Comparison of ENCODE assay signal across 16 cellular contexts in the genomic region with DNA sequence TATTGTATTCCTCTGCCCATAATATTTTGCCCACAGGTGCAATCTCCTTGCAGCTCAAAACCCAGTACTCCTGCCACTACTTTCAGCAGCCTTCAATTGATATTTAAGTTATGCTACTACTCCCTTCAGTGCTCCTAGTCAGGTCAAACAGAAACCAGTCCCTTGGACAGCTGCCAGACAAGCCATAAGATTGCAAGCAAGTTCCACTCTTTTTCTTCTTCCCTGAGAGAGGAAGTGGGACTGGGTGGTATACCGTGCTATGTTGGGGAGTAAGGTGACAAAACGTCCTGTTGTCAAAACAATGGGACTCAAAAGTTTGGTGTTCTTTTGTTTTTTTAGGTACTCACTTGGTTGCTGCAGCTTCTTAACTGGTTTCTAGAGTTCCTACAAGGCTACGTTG.
DNase-seq lines count a peak whose midpoint lies in the region; ATAC-seq, FAIRE-seq and TF ChIP-seq lines count a peak whose summit lies in the region.
"Had no signal": no experiment of that assay in that cellular context is flagged by ENCODE, and none has a peak within 500 bp of the region (broad histone marks: within the 10 kb centered on the region; RNA-seq: fewer than 3 reads in every experiment).

No MANE protein-coding gene starts in this region.

- BruUV-seq in K562 (replicated peaks; lab: Mats Ljungman, UMichigan) = no TSS peak

- peak; percentile 81 for FAIRE-seq in GM18507 (lab: Jason Lieb, UNC)
- FAIRE-seq in K562 (lab: Jason Lieb, UNC) = no peak

- no peaks in the 10 kb centered on the region for H3K27me3 ChIP-seq in K562 (ENCODE audit: control insufficient read depth in 2 of 2, insufficient read depth in 2 of 2, low read length in 2 of 2)
- H3K27me3 ChIP-seq: BLaER1 treated with 17β-estradiol and CSF1 and Interleukin-3, amounts not matched to agents 10 nM and 100 nM; SJSA1 had no signal

- H3K27me3 Mint-ChIP-seq in naive B cell (no peaks in the 10 kb centered on the region), WTC11 (ENCODE audit: low read depth) (no peaks in the 10 kb centered on the region), mesothelial cell of epicardium (ENCODE audit: low read depth) (no peaks in the 10 kb centered on the region)

- H3K4me1 ChIP-seq in K562 (replicated peaks in 1 of 2; ENCODE audit: control insufficient read depth in 2 of 2, insufficient read depth in 2 of 2, low read length in 2 of 2) = no peaks in the 10 kb centered on the region

- peak overlapping the region in 2 of 8 donors; percentile 10 to 11 for H3K4me3 Mint-ChIP-seq in naive B cell
- no peak overlapping the region for H3K4me3 Mint-ChIP-seq in WTC11
- no peak overlapping the region for H3K4me3 Mint-ChIP-seq in mesothelial cell of epicardium
- H3K4me3 Mint-ChIP-seq: activated CD4-positive, alpha-beta T cell treated with anti-CD3 and anti-CD28 coated beads, Interleukin-2, amount 10 ng/mL, durations not matched to agents 24 days and 14 days; activated T-cell treated with anti-CD3 and anti-CD28 coated beads, Interleukin-2, amount 50 U/mL, for 72 hours; brain had no signal

- CTCF ChIA-PET in K562 (lab: Yijun Ruan, JAX; ENCODE audit: low intra/inter-chr PET ratio) = no interaction called here
- CTCF ChIA-PET in WTC11 (lab: Charles Lee) = no interaction called here

- no peaks in the 10 kb centered on the region for H3K79me2 ChIP-seq in K562 (ENCODE audit: control insufficient read depth, insufficient read depth, low read length)

- no peaks in the 10 kb centered on the region; the same call in 1 of the 2 replicates for H3K9me3 ChIP-seq in K562 (replicated peaks; ENCODE audit: control insufficient read depth, insufficient read depth, low read depth, low read length)
- H3K9me3 ChIP-seq: SJSA1 had no signal

- POLR2A ChIA-PET in K562 (lab: Yijun Ruan, JAX) (no interaction called here), WTC11 (lab: Charles Lee) (no interaction called here)

- peaks cover 5 to 22% (median 14%) of the 10 kb centered on the region in 7 donors for H3K9me3 Mint-ChIP-seq in naive B cell
- H3K9me3 Mint-ChIP-seq in WTC11 = peaks cover 30% of the 10 kb centered on the region
- peaks cover 19% of the 10 kb centered on the region for H3K9me3 Mint-ChIP-seq in mesothelial cell of epicardium
- H3K9me3 Mint-ChIP-seq: activated CD4-positive, alpha-beta T cell treated with anti-CD3 and anti-CD28 coated beads, Interleukin-2, amount 10 ng/mL, durations not matched to agents 24 days and 14 days had no signal

- H3K4me3 ChIP-seq in K562 = no peak overlapping the region
- H3K4me3 ChIP-seq: BLaER1 treated with 17β-estradiol and CSF1 and Interleukin-3, amounts not matched to agents 10 nM and 100 nM; SJSA1 had no signal

- no peak for DNase-seq in GM18507 (ENCODE audit: extremely low spot score, insufficient read length, low read depth)
- peak; percentile 90 for DNase-seq in MV-4-11 (lab: John Stamatoyannopoulos, UW)
- DNase-seq in K562 (ENCODE audit: extremely low read depth in 1 of 4, low spot score in 3 of 4) = no peak
- no peak for DNase-seq in naive B cell
- DNase-seq in midbrain (lab: John Stamatoyannopoulos, UW) = no peak
- no peak for DNase-seq in WTC11 (ENCODE audit: low spot score)
- no peak for DNase-seq in mesothelial cell of epicardium (ENCODE audit: low spot score in 2 of 2, unreplicated experiment in 2 of 2)
- DNase-seq: activated CD4-positive, alpha-beta T cell treated with anti-CD3 and anti-CD28 coated beads, Interleukin-2, amount 10 ng/mL, durations not matched to agents 24 days and 14 days; activated T-cell treated with anti-CD3 and anti-CD28 coated beads, Interleukin-2, amount 50 U/mL, for 72 hours; MM.1S; NCI-H524 treated with DMSO at 0.1 percent for 48 hours; retina had no signal

- no peaks in the 10 kb centered on the region for H3K9me1 ChIP-seq in K562 (ENCODE audit: control insufficient read depth, insufficient read depth, low read length)

- peaks cover 5 to 15% of the 10 kb centered on the region in 2 donors for H3K36me3 Mint-ChIP-seq in naive B cell
- peaks cover 13% of the 10 kb centered on the region for H3K36me3 Mint-ChIP-seq in WTC11
- peaks cover 5% of the 10 kb centered on the region for H3K36me3 Mint-ChIP-seq in mesothelial cell of epicardium

- no peak for TF ChIP-seq RAD21 in K562 (CRISPR knock-in tag; conservative IDR thresholded peaks at IDR 0.05 in 1 of 2, IDR thresholded peaks at IDR 0.05 in 1 of 2)

- H3K4me2 ChIP-seq in K562 (ENCODE audit: insufficient read depth, low read length) = no peak overlapping the region

- no peak for TF ChIP-seq POLR2A in K562 (conservative IDR thresholded peaks at IDR 0.05)

- no peak for TF ChIP-seq CTCF in K562 (IDR thresholded peaks at IDR 0.05 in 2 of 3, conservative IDR thresholded peaks at IDR 0.05 in 1 of 3; ENCODE audit: insufficient read depth in 2 of 3, low read depth in 1 of 3, low read length in 3 of 3)
- TF ChIP-seq CTCF in WTC11 (IDR thresholded peaks at IDR 0.05) = no peak
- TF ChIP-seq CTCF in mesothelial cell of epicardium (IDR thresholded peaks at IDR 0.05; ENCODE audit: unreplicated experiment) = no peak

- WGBS in K562 (ENCODE audit: insufficient coverage, low coverage, missing lambda C conversion rate) = 0% methylated on average over 3 of the region's 3 CpGs

- no peak for TF ChIP-seq EP300 in K562 (IDR thresholded peaks at IDR 0.05; ENCODE audit: low read length)

- ATAC-seq in K562 (no peak), naive B cell (ENCODE audit: low read depth in 2 of 2) (no peak), WTC11 (no peak), HG03354 (IDR thresholded peaks at IDR 0.05; ENCODE audit: poor library complexity, severe bottlenecking, unreplicated experiment) (no peak)
- ATAC-seq: activated T-cell treated with anti-CD3 and anti-CD28 coated beads, Interleukin-2, amount 50 U/mL, for 72 hours had no signal

- H2AFZ ChIP-seq in K562 (ENCODE audit: low read depth, low read length) = no peak overlapping the region

- intact Hi-C loops in K562 (cut with micrococcal nuclease) = no loop called here

- no peaks in the 10 kb centered on the region for H4K20me1 ChIP-seq in K562 (replicated peaks; ENCODE audit: control insufficient read depth, insufficient read depth, low read length)
- H4K20me1 ChIP-seq: BLaER1 treated with 17β-estradiol and CSF1 and Interleukin-3, amounts not matched to agents 10 nM and 100 nM had no signal

- in situ Hi-C loops in K562 (cut with MboI) = no loop called here

- H3K9ac ChIP-seq in K562 (ENCODE audit: insufficient read depth in 1 of 2, low read depth in 2 of 2, low read length in 2 of 2) = no peak overlapping the region
- H3K9ac ChIP-seq: BLaER1 treated with 17β-estradiol and CSF1 and Interleukin-3, amounts not matched to agents 10 nM and 100 nM had no signal

- H3K36me3 ChIP-seq in K562 (ENCODE audit: control insufficient read depth, insufficient read depth, low read length) = no peaks in the 10 kb centered on the region
- H3K36me3 ChIP-seq: BLaER1 treated with 17β-estradiol and CSF1 and Interleukin-3, amounts not matched to agents 10 nM and 100 nM; SJSA1 had no signal

- H3K27ac ChIP-seq in K562 (ENCODE audit: extremely low read depth, low read depth, low read length) = no peak overlapping the region
- H3K27ac ChIP-seq: BLaER1 treated with 17β-estradiol and CSF1 and Interleukin-3, amounts not matched to agents 10 nM and 100 nM; SJSA1 had no signal

- H3K4me1 Mint-ChIP-seq in naive B cell (peaks cover 5 to 35% (median 15%) of the 10 kb centered on the region in 3 donors), WTC11 (peaks cover 3% of the 10 kb centered on the region), mesothelial cell of epicardium (peaks cover 16% of the 10 kb centered on the region)
- H3K4me1 Mint-ChIP-seq: activated CD4-positive, alpha-beta T cell treated with anti-CD3 and anti-CD28 coated beads, Interleukin-2, amount 10 ng/mL, durations not matched to agents 24 days and 14 days; brain had no signal

- H3K27ac Mint-ChIP-seq in naive B cell (peak overlapping the region in 4 of 6 donors; percentile 3 to 43 (median 16)), WTC11 (no peak overlapping the region), mesothelial cell of epicardium (no peak overlapping the region)
- H3K27ac Mint-ChIP-seq: activated CD4-positive, alpha-beta T cell treated with anti-CD3 and anti-CD28 coated beads, Interleukin-2, amount 10 ng/mL, durations not matched to agents 24 days and 14 days; activated T-cell treated with anti-CD3 and anti-CD28 coated beads, Interleukin-2, amount 50 U/mL, for 72 hours; brain had no signal

TF ChIP-seq in K562, 482 proteins besides CTCF, POLR2A, EP300 and RAD21:
- TF ChIP-seq SPI1 (IDR thresholded peaks at IDR 0.05; ENCODE audit: borderline replicate concordance, low read depth, low read length) = peak; percentile 7; the same call in 1 of the 2 replicates
- TF ChIP-seq U2AF2 (optimal IDR thresholded peaks at IDR 0.05; ENCODE audit: low read depth, low read length) = no peak
- no peak for TF ChIP-seq GABPA (tag; conservative IDR thresholded peaks at IDR 0.05; ENCODE audit: low read depth)

TF ChIP-seq in WTC11, 78 proteins besides CTCF, POLR2A, EP300 and RAD21 (continues in another document):
- no peak for TF ChIP-seq JUN (CRISPR knock-in tag; IDR thresholded peaks at IDR 0.05)
- no peak for TF ChIP-seq PREB (CRISPR knock-in tag; IDR thresholded peaks at IDR 0.05; ENCODE audit: borderline replicate concordance)
- TF ChIP-seq, protein P1, sequence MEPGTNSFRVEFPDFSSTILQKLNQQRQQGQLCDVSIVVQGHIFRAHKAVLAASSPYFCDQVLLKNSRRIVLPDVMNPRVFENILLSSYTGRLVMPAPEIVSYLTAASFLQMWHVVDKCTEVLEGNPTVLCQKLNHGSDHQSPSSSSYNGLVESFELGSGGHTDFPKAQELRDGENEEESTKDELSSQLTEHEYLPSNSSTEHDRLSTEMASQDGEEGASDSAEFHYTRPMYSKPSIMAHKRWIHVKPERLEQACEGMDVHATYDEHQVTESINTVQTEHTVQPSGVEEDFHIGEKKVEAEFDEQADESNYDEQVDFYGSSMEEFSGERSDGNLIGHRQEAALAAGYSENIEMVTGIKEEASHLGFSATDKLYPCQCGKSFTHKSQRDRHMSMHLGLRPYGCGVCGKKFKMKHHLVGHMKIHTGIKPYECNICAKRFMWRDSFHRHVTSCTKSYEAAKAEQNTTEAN (CRISPR knock-in tag; IDR thresholded peaks at IDR 0.05) = no peak
- TF ChIP-seq ZBTB21 (CRISPR knock-in tag; IDR thresholded peaks at IDR 0.05; ENCODE audit: borderline replicate concordance) = no peak

Comparison
In these comparisons a context has a peak if more than half of its experiments do, and no peak if none do; other contexts are left out.
1. H3K27ac Mint-ChIP-seq: peak in naive B cell (4 of 6); none in WTC11 (single experiment) and mesothelial cell of epicardium (single experiment).